ENCODE assay signal across 1 cellular context in the genomic region with DNA sequence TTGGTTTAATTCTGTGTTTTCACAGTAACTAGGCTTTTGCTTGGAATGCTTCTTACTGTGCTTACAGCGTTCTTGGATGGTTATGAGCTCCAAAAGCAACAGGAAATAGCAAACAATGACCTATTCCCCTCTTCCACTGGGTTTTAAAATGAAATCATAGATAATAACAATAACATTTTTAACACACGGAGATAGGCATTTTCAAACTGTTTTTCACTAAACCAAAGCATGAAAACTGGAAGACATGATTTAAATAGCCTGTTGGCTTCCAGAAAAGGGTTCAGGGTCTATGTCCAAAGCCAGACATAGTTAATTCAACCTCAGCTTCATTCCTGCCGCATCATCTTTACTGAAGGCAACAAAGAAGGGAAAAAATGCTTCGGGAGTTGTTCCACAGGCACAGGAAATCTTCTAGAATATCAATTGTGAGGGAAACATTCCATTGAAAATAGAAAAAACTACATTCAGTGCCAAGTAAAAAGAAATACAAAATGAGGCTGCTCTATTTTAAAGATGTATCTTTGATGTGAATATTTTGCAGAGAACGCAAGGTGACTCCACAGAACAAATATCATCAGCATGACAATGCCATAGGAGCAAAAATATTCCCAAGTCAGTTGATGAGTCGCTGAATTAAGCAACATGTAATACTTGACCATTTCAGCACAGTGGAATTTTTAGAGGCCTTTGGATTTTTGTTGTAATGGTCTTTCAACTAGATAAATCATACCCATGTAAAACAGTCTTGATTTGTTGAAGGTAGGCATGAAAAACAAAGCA.
TF ChIP-seq lines count a peak whose summit lies in the region.

No MANE protein-coding gene starts in this region.

TF ChIP-seq in GM23338, 12 proteins besides CTCF, POLR2A, EP300 and RAD21 (continued from another document):
- TF ChIP-seq ZNF462 (CRISPR knock-in tag; IDR thresholded peaks at IDR 0.05) = no peak
TF ChIP-seq in GM23338: peak in this region for 0.
